ENCODE assay signal across 10 cellular contexts in genomic region chr9:68781866-68782265, GRCh38.
DNase-seq lines count a peak whose midpoint lies in the region; ATAC-seq, FAIRE-seq and TF ChIP-seq lines count a peak whose summit lies in the region.
"Had no signal": no experiment of that assay in that cellular context is flagged by ENCODE, and none has a peak within 500 bp of the region (broad histone marks: within the 10 kb centered on the region; RNA-seq: fewer than 3 reads in every experiment).

No MANE protein-coding gene starts in this region.

- H3K27me3 Mint-ChIP-seq in activated T-helper 1 cell treated with anti-CD3 and anti-CD28 coated beads, Interleukin-12 subunit alpha, Interleukin-12 subunit beta, Interleukin-2, Interleukin-4 antibody, amounts not matched to agents 30 ng/mL and 10 ng/mL and 1 ng/mL, durations not matched to agents 14 hours and 24 hours and 36 hours (ENCODE audit: insufficient read depth), result no peaks in the 10 kb centered on the region
- no peaks in the 10 kb centered on the region for H3K27me3 Mint-ChIP-seq in type B pancreatic cell

- ATAC-seq in right cardiac atrium (no peak), left cardiac atrium (no peak), HG02588 (IDR thresholded peaks at IDR 0.05; ENCODE audit: unreplicated experiment) (no peak)
- ATAC-seq: Panc1 had no signal

- DNase-seq in right cardiac atrium, result no peak
- DNase-seq in left cardiac atrium, result no peak
- no peak for DNase-seq in activated T-helper 1 cell treated with anti-CD3 and anti-CD28 coated beads, Interleukin-12 subunit alpha, Interleukin-12 subunit beta, Interleukin-2, Interleukin-4 antibody, amounts not matched to agents 30 ng/mL and 10 ng/mL and 1 ng/mL, durations not matched to agents 14 hours and 24 hours and 36 hours (ENCODE audit: low spot score)
- DNase-seq in kidney, result no peak
- no peak for DNase-seq in type B pancreatic cell (ENCODE audit: extremely low spot score, unreplicated experiment)
- DNase-seq in pons (ENCODE audit: low spot score), result no peak
- no peak for DNase-seq in SIG-M5 treated with dmso at 0.1 percent for 504 hours (lab: John Stamatoyannopoulos, UW; ENCODE audit: unreplicated experiment)
- DNase-seq: NCI-H1694 had no signal

- TF ChIP-seq CTCF in kidney (IDR thresholded peaks at IDR 0.05; ENCODE audit: borderline replicate concordance, extremely low read depth, insufficient read depth) (no peak), type B pancreatic cell (conservative IDR thresholded peaks at IDR 0.05) (no peak)

- H3K9me3 Mint-ChIP-seq in activated T-helper 1 cell treated with anti-CD3 and anti-CD28 coated beads, Interleukin-12 subunit alpha, Interleukin-12 subunit beta, Interleukin-2, Interleukin-4 antibody, amounts not matched to agents 30 ng/mL and 10 ng/mL and 1 ng/mL, durations not matched to agents 14 hours and 24 hours and 36 hours, result no peaks in the 10 kb centered on the region
- H3K9me3 Mint-ChIP-seq in type B pancreatic cell, result no peaks in the 10 kb centered on the region

- H3K9ac ChIP-seq in kidney (ENCODE audit: low read length in 2 of 2), result no peak overlapping the region

- H3K4me3 ChIP-seq in right cardiac atrium (ENCODE audit: low read length), result peak overlapping the region; percentile 20
- H3K4me3 ChIP-seq in kidney (ENCODE audit: low read length in 2 of 2), result peak overlapping the region; percentile 5 to 49

- no peaks in the 10 kb centered on the region for H3K36me3 ChIP-seq in kidney (ENCODE audit: control insufficient read depth in 1 of 2, insufficient read depth in 2 of 2, low read length in 2 of 2)

- H3K9me3 ChIP-seq in right cardiac atrium (ENCODE audit: control insufficient read depth, low read length) (no peaks in the 10 kb centered on the region), kidney (ENCODE audit: control insufficient read depth in 1 of 2, low read length in 2 of 2) (no peaks in the 10 kb centered on the region)

- 60% methylated on average over 2 of the region's 2 CpGs for WGBS in right cardiac atrium

- H3K4me1 Mint-ChIP-seq in activated T-helper 1 cell treated with anti-CD3 and anti-CD28 coated beads, Interleukin-12 subunit alpha, Interleukin-12 subunit beta, Interleukin-2, Interleukin-4 antibody, amounts not matched to agents 30 ng/mL and 10 ng/mL and 1 ng/mL, durations not matched to agents 14 hours and 24 hours and 36 hours (ENCODE audit: low read depth), result peaks cover 4% of the 10 kb centered on the region
- H3K4me1 Mint-ChIP-seq in type B pancreatic cell (ENCODE audit: unreplicated experiment), result no peaks in the 10 kb centered on the region

- no peaks in the 10 kb centered on the region for H3K27me3 ChIP-seq in right cardiac atrium (ENCODE audit: control insufficient read depth, insufficient read depth)

- intact Hi-C loops in right cardiac atrium (cut with DNase I) (loop anchor here in 2 of 4 donors (5.0 to 10.0 kb wide), 4 partner anchors 75 to 233 kb away; partner anchors contain the start of genes PIP5K1B (in 2 of the 2) and PRKACG (in 1 of the 2)), left cardiac atrium (cut with DNase I) (loop anchor here in 1 of 2 donors (5.0 to 10.0 kb wide), 3 partner anchors 50 to 213 kb away; partner anchors contain the start of gene PIP5K1B), kidney (cut with DNase I) (no loop called here)
- intact Hi-C loops in activated T-helper 1 cell treated with anti-CD3 and anti-CD28 coated beads, Interleukin-12 subunit alpha, Interleukin-12 subunit beta, Interleukin-2, Interleukin-4 antibody, amounts not matched to agents 30 ng/mL and 10 ng/mL and 1 ng/mL, durations not matched to agents 14 hours and 24 hours and 36 hours (cut with micrococcal nuclease), result loop anchor here (2.0 kb wide), 2 partner anchors 75 to 167 kb away; no protein-coding TSS in a partner anchor

- H3K27ac ChIP-seq in right cardiac atrium (ENCODE audit: low read length), result no peak overlapping the region
- no peak overlapping the region for H3K27ac ChIP-seq in kidney (ENCODE audit: low read depth in 2 of 2, low read length in 2 of 2)

- H3K4me1 ChIP-seq in right cardiac atrium (ENCODE audit: control insufficient read depth, insufficient read depth, low read length), result peaks cover 5% of the 10 kb centered on the region
- H3K4me1 ChIP-seq in kidney (ENCODE audit: control insufficient read depth in 1 of 2, insufficient read depth in 1 of 2, low read depth in 1 of 2, low read length in 2 of 2), result peaks cover 0 to 25% of the 10 kb centered on the region in 2 donors

- H3K36me3 Mint-ChIP-seq in activated T-helper 1 cell treated with anti-CD3 and anti-CD28 coated beads, Interleukin-12 subunit alpha, Interleukin-12 subunit beta, Interleukin-2, Interleukin-4 antibody, amounts not matched to agents 30 ng/mL and 10 ng/mL and 1 ng/mL, durations not matched to agents 14 hours and 24 hours and 36 hours (ENCODE audit: low read depth), result peaks cover 6% of the 10 kb centered on the region
- H3K36me3 Mint-ChIP-seq in type B pancreatic cell, result no peaks in the 10 kb centered on the region

- no peak overlapping the region for H3K27ac Mint-ChIP-seq in activated T-helper 1 cell treated with anti-CD3 and anti-CD28 coated beads, Interleukin-12 subunit alpha, Interleukin-12 subunit beta, Interleukin-2, Interleukin-4 antibody, amounts not matched to agents 30 ng/mL and 10 ng/mL and 1 ng/mL, durations not matched to agents 14 hours and 24 hours and 36 hours
- no peak overlapping the region for H3K27ac Mint-ChIP-seq in type B pancreatic cell

- no peak for FAIRE-seq in kidney (lab: Jason Lieb, UNC)

- H3K4me3 Mint-ChIP-seq in activated T-helper 1 cell treated with anti-CD3 and anti-CD28 coated beads, Interleukin-12 subunit alpha, Interleukin-12 subunit beta, Interleukin-2, Interleukin-4 antibody, amounts not matched to agents 30 ng/mL and 10 ng/mL and 1 ng/mL, durations not matched to agents 14 hours and 24 hours and 36 hours, result peak overlapping the region; percentile 75
- H3K4me3 Mint-ChIP-seq in type B pancreatic cell, result peak overlapping the region; percentile 64
